21 cellular contexts compared by ENCODE assay signal in genomic region chrX:15129412-15129811, GRCh38.
DNase-seq lines count a peak whose midpoint lies in the region; ATAC-seq and FAIRE-seq lines count a peak whose summit lies in the region.
"Had no signal": no experiment of that assay in that cellular context is flagged by ENCODE, and none has a peak within 500 bp of the region (broad histone marks: within the 10 kb centered on the region; RNA-seq: fewer than 3 reads in every experiment).

No MANE protein-coding gene starts in this region.

- H3K27me3 Mint-ChIP-seq in activated naive CD4-positive, alpha-beta T cell treated with anti-CD3 and anti-CD28 coated beads for 36 hours (ENCODE audit: low read depth), result no peaks in the 10 kb centered on the region
- no peaks in the 10 kb centered on the region for H3K27me3 Mint-ChIP-seq in stimulated activated naive CD8-positive, alpha-beta T cell treated with anti-CD3 and anti-CD28 coated beads, Interleukin-15, amount 100 ng/mL, for 72 hours

- peaks cover 8% of the 10 kb centered on the region for H3K4me1 Mint-ChIP-seq in activated naive CD4-positive, alpha-beta T cell treated with anti-CD3 and anti-CD28 coated beads for 36 hours (ENCODE audit: low read depth)
- H3K4me1 Mint-ChIP-seq in stimulated activated naive CD8-positive, alpha-beta T cell treated with anti-CD3 and anti-CD28 coated beads, Interleukin-15, amount 100 ng/mL, for 72 hours, result peaks cover 7% of the 10 kb centered on the region
- H3K4me1 Mint-ChIP-seq: CD4-positive, alpha-beta memory T cell had no signal

- no peak overlapping the region for H3K27ac Mint-ChIP-seq in activated naive CD4-positive, alpha-beta T cell treated with anti-CD3 and anti-CD28 coated beads for 36 hours
- peak overlapping the region; percentile 85 to 87 for H3K27ac Mint-ChIP-seq in stimulated activated naive CD8-positive, alpha-beta T cell treated with anti-CD3 and anti-CD28 coated beads, Interleukin-15, amount 100 ng/mL, for 72 hours
- H3K27ac Mint-ChIP-seq: CD4-positive, alpha-beta memory T cell had no signal

- CTCF ChIA-PET in activated naive CD4-positive, alpha-beta T cell treated with anti-CD3 and anti-CD28 coated beads for 36 hours (lab: Charles Lee), result interaction anchor here (1.0 kb wide), 2 partner anchors 15 to 113 kb away, joined by 3 read pairs; no protein-coding TSS in a partner anchor

- H3K36me3 Mint-ChIP-seq in activated naive CD4-positive, alpha-beta T cell treated with anti-CD3 and anti-CD28 coated beads for 36 hours (ENCODE audit: low read depth), result no peaks in the 10 kb centered on the region
- H3K36me3 Mint-ChIP-seq: CD4-positive, alpha-beta memory T cell had no signal

- intact Hi-C loops in activated naive CD4-positive, alpha-beta T cell treated with anti-CD3 and anti-CD28 coated beads for 36 hours (cut with micrococcal nuclease), result no loop called here

- peak; percentile 41 to 60 for ATAC-seq in activated CD4-positive, CD25-positive, alpha-beta regulatory T cell treated with anti-CD3 and anti-CD28 coated beads, Interleukin-2, amount 50 U/mL, for 24 hours
- peak; percentile 71 for ATAC-seq in stimulated activated naive CD8-positive, alpha-beta T cell treated with anti-CD3 and anti-CD28 coated beads, Interleukin-15, amount 100 ng/mL, for 72 hours
- no peak for ATAC-seq in GM21367 (IDR thresholded peaks at IDR 0.05; ENCODE audit: unreplicated experiment)
- ATAC-seq: Right ventricle myocardium inferior had no signal

- H3K4me3 Mint-ChIP-seq in activated naive CD4-positive, alpha-beta T cell treated with anti-CD3 and anti-CD28 coated beads for 36 hours, result no peak overlapping the region
- no peak overlapping the region for H3K4me3 Mint-ChIP-seq in stimulated activated naive CD8-positive, alpha-beta T cell treated with anti-CD3 and anti-CD28 coated beads, Interleukin-15, amount 100 ng/mL, for 72 hours
- H3K4me3 Mint-ChIP-seq: CD4-positive, alpha-beta memory T cell had no signal

- no peaks in the 10 kb centered on the region for H3K9me3 Mint-ChIP-seq in activated naive CD4-positive, alpha-beta T cell treated with anti-CD3 and anti-CD28 coated beads for 36 hours
- no peaks in the 10 kb centered on the region for H3K9me3 Mint-ChIP-seq in stimulated activated naive CD8-positive, alpha-beta T cell treated with anti-CD3 and anti-CD28 coated beads, Interleukin-15, amount 100 ng/mL, for 72 hours

- FAIRE-seq in colon (lab: Jason Lieb, UNC), result peak; percentile 78
- FAIRE-seq: H54 had no signal

- no peak for DNase-seq in activated CD4-positive, CD25-positive, alpha-beta regulatory T cell (lab: John Stamatoyannopoulos, UW)
- peak; percentile 7 for DNase-seq in activated naive CD4-positive, alpha-beta T cell treated with anti-CD3 and anti-CD28 coated beads for 36 hours
- DNase-seq in activated naive CD4-positive, alpha-beta T cell (lab: John Stamatoyannopoulos, UW), result no peak
- peak in 1 of 2 donors; percentile 8 for DNase-seq in stimulated activated naive CD8-positive, alpha-beta T cell treated with anti-CD3 and anti-CD28 coated beads, Interleukin-15, amount 100 ng/mL, for 72 hours
- DNase-seq in Ammon's horn (ENCODE audit: low spot score), result no peak
- DNase-seq: ACHN; CD4-positive, alpha-beta memory T cell; DMS 273 treated with DMSO at 0.1 percent for 48 hours; DMS79 treated with DMSO at 0.1 percent for 48 hours; Karpas-422; MV-4-11; NCI-H1105 treated with DMSO at 0.1 percent for 48 hours; NCI-H1694; NCI-H2081; NCI-H2171 treated with DMSO at 0.1 percent for 48 hours; NCI-H524 treated with DMSO at 0.1 percent for 48 hours had no signal
